ENCODE assay signal across 15 cellular contexts in the genomic region with DNA sequence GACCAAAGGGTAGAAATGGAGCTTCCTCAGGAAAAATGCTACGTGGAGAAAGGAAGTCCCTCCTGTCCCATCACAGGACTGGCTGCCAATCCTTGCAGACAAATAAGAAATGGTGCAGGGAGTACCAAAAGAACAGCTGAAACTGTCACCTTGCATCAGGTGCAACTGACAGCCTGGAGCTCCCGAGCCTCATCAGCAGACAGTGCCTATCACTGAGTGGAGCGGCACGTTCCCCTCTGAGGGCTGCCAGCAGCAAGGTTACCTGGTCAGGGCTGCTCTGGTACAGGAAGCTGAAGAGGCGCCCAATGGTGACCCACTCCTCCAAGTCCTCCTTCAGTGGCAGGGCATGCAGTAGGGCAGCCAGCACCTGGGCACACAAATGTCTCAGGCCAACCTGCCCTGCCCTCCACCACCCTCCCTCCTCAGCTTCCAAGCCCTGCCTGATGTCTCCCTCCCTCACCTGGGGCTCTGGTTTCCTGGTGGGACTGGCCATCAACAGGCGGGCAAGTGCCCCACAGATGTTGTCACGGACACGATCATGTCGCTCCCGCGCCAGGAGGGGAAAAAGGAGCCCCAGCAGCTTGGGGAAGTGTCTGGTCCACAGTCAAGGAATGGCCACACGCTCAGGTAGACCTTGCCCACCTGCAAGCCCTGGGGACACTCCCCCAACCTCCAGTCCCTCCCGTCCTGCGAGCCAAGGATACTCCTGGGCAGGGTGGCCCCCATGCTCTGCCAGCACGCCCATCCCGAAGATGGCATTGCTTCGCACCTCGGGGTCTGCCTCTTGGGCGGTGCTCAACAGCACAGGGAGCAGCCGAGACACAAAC. TPM values are rescaled to one million over a fixed set of nuclear protein-coding genes. Genes with fewer than 3 reads are reported as not detected.
DNase-seq lines count a peak whose midpoint lies in the region; ATAC-seq, FAIRE-seq and TF ChIP-seq lines count a peak whose summit lies in the region.
"Had no signal": no experiment of that assay in that cellular context is flagged by ENCODE, and none has a peak within 500 bp of the region (broad histone marks: within the 10 kb centered on the region; RNA-seq: fewer than 3 reads in every experiment).

No MANE protein-coding gene starts in this region.

- CTCF ChIA-PET in T-cell (lab: Charles Lee): no interaction called here
- CTCF ChIA-PET in H1 (lab: Charles Lee; ENCODE audit: partially characterized antibody): interaction anchor here (1.3 to 1.6 kb wide), 3 partner anchors 20 to 127 kb away, joined by 5 to 7 read pairs (median 6); a partner anchor contains a TSS

- no peak overlapping the region for H2BK120ac ChIP-seq in H1 (replicated peaks; ENCODE audit: low read depth, low read length)

- peaks cover 26 to 78% (median 65%) of the 10 kb centered on the region in 4 experiments for H3K36me3 ChIP-seq in H1 (ENCODE audit: control insufficient read depth in 2 of 4, insufficient read depth in 4 of 4, low read length in 3 of 4)

- peaks cover 5% of the 10 kb centered on the region for H3K4me1 Mint-ChIP-seq in activated CD4-positive, alpha-beta T cell treated with anti-CD3 and anti-CD28 coated beads, Interleukin-2, amount 10 ng/mL, durations not matched to agents 24 days and 14 days
- H3K4me1 Mint-ChIP-seq in T-cell: peaks cover 0 to 3% (median 0%) of the 10 kb centered on the region in 3 donors
- peaks cover 29% of the 10 kb centered on the region for H3K4me1 Mint-ChIP-seq in stimulated activated effector memory CD8-positive, alpha-beta T cell treated with anti-CD3 and anti-CD28 coated beads, Interleukin-12 subunit alpha, Interleukin-12 subunit beta, amount 100 ng/mL, for 72 hours

- H3K4me1 ChIP-seq in H1 (replicated peaks in 1 of 4; ENCODE audit: control insufficient read depth in 3 of 4, insufficient read depth in 4 of 4, low read length in 3 of 4): no peaks in the 10 kb centered on the region

- H3K36me3 Mint-ChIP-seq in activated CD4-positive, alpha-beta T cell treated with anti-CD3 and anti-CD28 coated beads, Interleukin-2, amount 10 ng/mL, durations not matched to agents 24 days and 14 days (ENCODE audit: low read depth): peaks cover 70% of the 10 kb centered on the region
- H3K36me3 Mint-ChIP-seq in T-cell: peaks cover 37% of the 10 kb centered on the region
- peaks cover 94% of the 10 kb centered on the region for H3K36me3 Mint-ChIP-seq in stimulated activated effector memory CD8-positive, alpha-beta T cell treated with anti-CD3 and anti-CD28 coated beads, Interleukin-12 subunit alpha, Interleukin-12 subunit beta, amount 100 ng/mL, for 72 hours

- POLR2A ChIA-PET in T-cell (lab: Charles Lee): interaction anchor here in 1 of 2 donors (0.6 to 0.8 kb wide), 2 partner anchors 62 to 70 kb away, joined by 3 to 7 read pairs; no protein-coding TSS in a partner anchor
- POLR2A ChIA-PET in H1 (lab: Charles Lee; ENCODE audit: partially characterized antibody): interaction anchor here (0.9 to 9.3 kb wide), 15 partner anchors 9 to 118 kb away, joined by 3 to 93 read pairs (median 4); a partner anchor contains a TSS

- no peak overlapping the region for H4K8ac ChIP-seq in H1 (ENCODE audit: extremely low read depth, insufficient read depth, low read length)

- no peak overlapping the region for H2BK12ac ChIP-seq in H1 (ENCODE audit: low read depth, low read length)

- no peak for TF ChIP-seq EP300 in H1 (IDR thresholded peaks at IDR 0.05; ENCODE audit: borderline replicate concordance in 1 of 2, low read depth in 2 of 2, low read length in 2 of 2)

- intact Hi-C loops in activated CD4-positive, alpha-beta T cell treated with anti-CD3 and anti-CD28 coated beads, Interleukin-2, amount 10 ng/mL, durations not matched to agents 24 days and 14 days (cut with micrococcal nuclease): no loop called here

- no peak for TF ChIP-seq CTCF in H1 (IDR thresholded peaks at IDR 0.05; ENCODE audit: control extremely low read depth in 1 of 3, insufficient read depth in 1 of 3, low read depth in 1 of 3, low read length in 3 of 3)

- no peak overlapping the region for H3K23ac ChIP-seq in H1 (ENCODE audit: insufficient read length)

- H3K9ac ChIP-seq in H1 (replicated peaks in 1 of 4; ENCODE audit: extremely low read depth in 1 of 4, low read depth in 3 of 4, low read length in 3 of 4): no peak overlapping the region

- H3K79me2 ChIP-seq in H1 (ENCODE audit: control insufficient read depth in 1 of 2, insufficient read depth in 2 of 2, low read length in 2 of 2): no peaks in the 10 kb centered on the region

- no peak overlapping the region for H4K5ac ChIP-seq in H1 (ENCODE audit: insufficient read length, low read depth, low read length)

- TF ChIP-seq RAD21 in H1 (IDR thresholded peaks at IDR 0.05 in 1 of 2, conservative IDR thresholded peaks at IDR 0.05 in 1 of 2; ENCODE audit: low read depth in 2 of 2, low read length in 2 of 2): no peak

- FAIRE-seq in H1 (lab: Jason Lieb, UNC): no peak
- FAIRE-seq: RCC 7860, urothelium cell line had no signal

- no peaks in the 10 kb centered on the region for H3K23me2 ChIP-seq in H1 (ENCODE audit: low read depth, low read length)

- H2BK5ac ChIP-seq in H1 (ENCODE audit: low read depth, low read length): no peak overlapping the region

- H3K27me3 ChIP-seq in H1 (replicated peaks in 1 of 4; ENCODE audit: control insufficient read depth in 3 of 4, extremely low read depth in 1 of 4, insufficient read depth in 3 of 4, low read length in 3 of 4): no peaks in the 10 kb centered on the region

- H3K18ac ChIP-seq in H1 (ENCODE audit: extremely low read depth, low read length): no peak overlapping the region

- no peak; a peak in 1 of 3 replicates for TF ChIP-seq POLR2A in H1 (IDR thresholded peaks at IDR 0.05; ENCODE audit: control extremely low read depth in 1 of 2, low read depth in 2 of 2, low read length in 2 of 2)

- H3K79me1 ChIP-seq in H1 (ENCODE audit: low read depth, low read length): peaks cover 2% of the 10 kb centered on the region

- H2AFZ ChIP-seq in H1 (ENCODE audit: low read length): no peak overlapping the region

- no peaks in the 10 kb centered on the region for H3K27me3 Mint-ChIP-seq in activated CD4-positive, alpha-beta T cell treated with anti-CD3 and anti-CD28 coated beads, Interleukin-2, amount 10 ng/mL, durations not matched to agents 24 days and 14 days
- no peaks in the 10 kb centered on the region for H3K27me3 Mint-ChIP-seq in T-cell

- no peaks in the 10 kb centered on the region for H3K9me3 Mint-ChIP-seq in activated CD4-positive, alpha-beta T cell treated with anti-CD3 and anti-CD28 coated beads, Interleukin-2, amount 10 ng/mL, durations not matched to agents 24 days and 14 days
- H3K9me3 Mint-ChIP-seq in T-cell: no peaks in the 10 kb centered on the region
- no peaks in the 10 kb centered on the region for H3K9me3 Mint-ChIP-seq in stimulated activated effector memory CD8-positive, alpha-beta T cell treated with anti-CD3 and anti-CD28 coated beads, Interleukin-12 subunit alpha, Interleukin-12 subunit beta, amount 100 ng/mL, for 72 hours

- 88% methylated on average over 20 of the region's 20 CpGs; no CpG with 5 or more reads in 1 of the 2 experiments for WGBS in H1 (ENCODE audit: extremely low coverage in 1 of 2, insufficient coverage in 1 of 2, insufficient read length in 1 of 2, insufficient replicate concordance in 2 of 2, low coverage in 1 of 2, low lambda C conversion rate in 2 of 2, missing lambda C conversion rate in 1 of 2), 2 experiments

- no peak overlapping the region for H3K4ac ChIP-seq in H1 (replicated peaks; ENCODE audit: insufficient read length, low read depth, low read length)

- H3K4me2 ChIP-seq in H1 (ENCODE audit: insufficient read depth in 1 of 2, low read depth in 2 of 2, low read length in 2 of 2): no peak overlapping the region

- H3K9me3 ChIP-seq in H1 (ENCODE audit: insufficient read depth in 2 of 2, low read depth in 1 of 2, low read length in 1 of 2): no peaks in the 10 kb centered on the region
- H3K9me3 ChIP-seq: mucosa of descending colon had no signal

- DNase-seq in activated CD4-positive, alpha-beta T cell treated with anti-CD3 and anti-CD28 coated beads, Interleukin-2, amount 10 ng/mL, durations not matched to agents 24 days and 14 days: peak; percentile 60
- DNase-seq in activated CD4-positive, alpha-beta T cell treated with anti-CD3 and anti-CD28 coated beads, Interleukin-2, amount 50 U/mL, for 1 hour: no peak
- DNase-seq in T-cell (no peak), H1 (ENCODE audit: low read depth in 1 of 2, low spot score in 2 of 2) (no peak), NCI-H128 (lab: John Stamatoyannopoulos, UW; ENCODE audit: unreplicated experiment) (no peak), hepatic stellate cell (ENCODE audit: low spot score) (no peak)
- no peak for DNase-seq in stimulated activated effector memory CD8-positive, alpha-beta T cell treated with anti-CD3 and anti-CD28 coated beads, Interleukin-12 subunit alpha, Interleukin-12 subunit beta, amount 100 ng/mL, for 72 hours (ENCODE audit: low spot score in 2 of 2)
- DNase-seq: central memory CD4-positive, alpha-beta T cell; left cardiac atrium; mucosa of descending colon; NCI-H2081; NCI-H774 had no signal

- peaks cover 2 to 25% of the 10 kb centered on the region in 2 experiments for H4K20me1 ChIP-seq in H1 (replicated peaks in 1 of 2; ENCODE audit: control insufficient read depth in 1 of 2, insufficient read depth in 2 of 2, low read length in 2 of 2)

- H3K4me3 Mint-ChIP-seq in activated CD4-positive, alpha-beta T cell treated with anti-CD3 and anti-CD28 coated beads, Interleukin-2, amount 10 ng/mL, durations not matched to agents 24 days and 14 days: no peak overlapping the region
- H3K4me3 Mint-ChIP-seq in T-cell: no peak overlapping the region
- H3K4me3 Mint-ChIP-seq in stimulated activated effector memory CD8-positive, alpha-beta T cell treated with anti-CD3 and anti-CD28 coated beads, Interleukin-12 subunit alpha, Interleukin-12 subunit beta, amount 100 ng/mL, for 72 hours: no peak overlapping the region

- H4K91ac ChIP-seq in H1 (replicated peaks; ENCODE audit: insufficient read length, low read length): no peak overlapping the region

- no peak overlapping the region for H3K56ac ChIP-seq in H1 (replicated peaks; ENCODE audit: insufficient read length, low read depth, low read length)

- no peak overlapping the region for H2BK20ac ChIP-seq in H1 (ENCODE audit: low read length)

- peak overlapping the region; percentile 48 for H3K27ac Mint-ChIP-seq in activated CD4-positive, alpha-beta T cell treated with anti-CD3 and anti-CD28 coated beads, Interleukin-2, amount 10 ng/mL, durations not matched to agents 24 days and 14 days
- peak overlapping the region; percentile 63 to 77 for H3K27ac Mint-ChIP-seq in T-cell
- H3K27ac Mint-ChIP-seq in stimulated activated effector memory CD8-positive, alpha-beta T cell treated with anti-CD3 and anti-CD28 coated beads, Interleukin-12 subunit alpha, Interleukin-12 subunit beta, amount 100 ng/mL, for 72 hours: peak overlapping the region; percentile 85

- H2BK15ac ChIP-seq in H1 (ENCODE audit: low read length): no peak overlapping the region

- no peak overlapping the region for H3K14ac ChIP-seq in H1 (ENCODE audit: insufficient read length)

- ATAC-seq in T-cell (replicated peaks in 1 of 4) (no peak), HG03280 (IDR thresholded peaks at IDR 0.05; ENCODE audit: unreplicated experiment) (no peak)
- ATAC-seq in stimulated activated effector memory CD8-positive, alpha-beta T cell treated with anti-CD3 and anti-CD28 coated beads, Interleukin-12 subunit alpha, Interleukin-12 subunit beta, amount 100 ng/mL, for 72 hours: no peak
- ATAC-seq: mucosa of descending colon had no signal

- no peak overlapping the region for H3K4me3 ChIP-seq in H1 (ENCODE audit: extremely low read depth in 1 of 4, insufficient read depth in 2 of 4, low read depth in 3 of 4, low read length in 4 of 4)
- H3K4me3 ChIP-seq: mucosa of descending colon had no signal

- no peak overlapping the region for H3K27ac ChIP-seq in H1 (ENCODE audit: low read depth, low read length)

- no peak overlapping the region for H2AK5ac ChIP-seq in H1 (ENCODE audit: low read depth, low read length)

RNA-seq across cellular contexts. Expression of a gene that starts 7.2 kb away (rescaled TPM):
- total RNA-seq in activated CD4-positive, alpha-beta T cell treated with anti-CD3 and anti-CD28 coated beads, Interleukin-2, amount 10 ng/mL, durations not matched to agents 24 days and 14 days: 107 and 112 TPM in 2 replicates
- total RNA-seq in T-cell: 10 to 100 TPM; 34.4 to 53.4 (median 39.6) TPM
- 108 and 109 TPM in 2 replicates for total RNA-seq in H1 (2021; fragmentation: NEBNext Ultra II Directional; extraction: Animal tissue kit (Norgen Biotek cat#: 25700))
- 55.5 and 80.6 TPM in 2 replicates for polyA plus RNA-seq in H1 (2011; rRNA removed)
- polyA plus RNA-seq in H1 (2011; cell fraction: cytosol; rRNA removed): 40.3 TPM
- polyA plus RNA-seq in H1 (2011; cell fraction: nucleus; rRNA removed): 153 TPM
- polyA plus RNA-seq in H1 (2012, experiment 1 of 2): 58.9 to 94.9 TPM (median 87.5 TPM) in 4 replicates
- polyA plus RNA-seq in H1 (2012, experiment 2 of 2): 97.7 TPM
- 37.7 TPM for polyA plus RNA-seq in H1 (2013, experiment 1 of 2)
- polyA plus RNA-seq in H1 (2013, experiment 2 of 2): 34.2 TPM
- polyA minus RNA-seq in H1 (2011; rRNA and poly(A)+ RNA removed): 70.9 and 75.0 TPM in 2 replicates
- 55.3 TPM for polyA minus RNA-seq in H1 (2011; cell fraction: cytosol; rRNA and poly(A)+ RNA removed)
- polyA minus RNA-seq in H1 (2011; cell fraction: nucleus; rRNA and poly(A)+ RNA removed): 132 TPM

RNA-seq across cellular contexts. Expression of a gene that starts 9.6 kb away (rescaled TPM):
- 33.8 and 34.3 TPM in 2 replicates for total RNA-seq in activated CD4-positive, alpha-beta T cell treated with anti-CD3 and anti-CD28 coated beads, Interleukin-2, amount 10 ng/mL, durations not matched to agents 24 days and 14 days
- total RNA-seq in T-cell: 10 to 100 TPM; 32.4 to 82.5 (median 41.5) TPM
- 25.8 and 28.5 TPM in 2 replicates for total RNA-seq in H1 (2021; fragmentation: NEBNext Ultra II Directional; extraction: Animal tissue kit (Norgen Biotek cat#: 25700))
- 9.8 and 19.1 TPM in 2 replicates for polyA plus RNA-seq in H1 (2011; rRNA removed)
- 14.4 TPM for polyA plus RNA-seq in H1 (2011; cell fraction: cytosol; rRNA removed)
- 118 TPM for polyA plus RNA-seq in H1 (2011; cell fraction: nucleus; rRNA removed)
- polyA plus RNA-seq in H1 (2012, experiment 1 of 2): 37.8 to 47.6 TPM (median 43.2 TPM) in 4 replicates
- polyA plus RNA-seq in H1 (2012, experiment 2 of 2): 82.3 TPM
- polyA plus RNA-seq in H1 (2013, experiment 1 of 2): 35.1 TPM
- 31.5 TPM for polyA plus RNA-seq in H1 (2013, experiment 2 of 2)
- polyA minus RNA-seq in H1 (2011; rRNA and poly(A)+ RNA removed): 9.2 and 12.6 TPM in 2 replicates
- 11.8 TPM for polyA minus RNA-seq in H1 (2011; cell fraction: cytosol; rRNA and poly(A)+ RNA removed)
- 37.6 TPM for polyA minus RNA-seq in H1 (2011; cell fraction: nucleus; rRNA and poly(A)+ RNA removed)

RNA-seq across cellular contexts. Expression of a gene that starts 13.8 kb away (rescaled TPM):
- total RNA-seq in activated CD4-positive, alpha-beta T cell treated with anti-CD3 and anti-CD28 coated beads, Interleukin-2, amount 10 ng/mL, durations not matched to agents 24 days and 14 days: 35.1 and 36.4 TPM in 2 replicates
- 10 to 100 TPM; 19.0 to 29.5 (median 21.8) TPM for total RNA-seq in T-cell
- 22.2 and 25.3 TPM in 2 replicates for total RNA-seq in H1 (2021; fragmentation: NEBNext Ultra II Directional; extraction: Animal tissue kit (Norgen Biotek cat#: 25700))
- 24.6 and 29.2 TPM in 2 replicates for polyA plus RNA-seq in H1 (2011; rRNA removed)
- polyA plus RNA-seq in H1 (2011; cell fraction: cytosol; rRNA removed): 20.4 TPM
- 22.1 TPM for polyA plus RNA-seq in H1 (2011; cell fraction: nucleus; rRNA removed)
- 18.9 to 28.6 TPM (median 24.6 TPM) in 4 replicates for polyA plus RNA-seq in H1 (2012, experiment 1 of 2)
- 27.1 TPM for polyA plus RNA-seq in H1 (2012, experiment 2 of 2)
- polyA plus RNA-seq in H1 (2013, experiment 1 of 2): 28.0 TPM
- polyA plus RNA-seq in H1 (2013, experiment 2 of 2): 29.0 TPM
- 24.8 and 28.7 TPM in 2 replicates for polyA minus RNA-seq in H1 (2011; rRNA and poly(A)+ RNA removed)
- 10.7 TPM for polyA minus RNA-seq in H1 (2011; cell fraction: cytosol; rRNA and poly(A)+ RNA removed)
- polyA minus RNA-seq in H1 (2011; cell fraction: nucleus; rRNA and poly(A)+ RNA removed): 12.8 TPM

RNA-seq across cellular contexts. Expression of a gene that starts 20.4 kb away (rescaled TPM):
- 138 and 159 TPM in 2 replicates for total RNA-seq in activated CD4-positive, alpha-beta T cell treated with anti-CD3 and anti-CD28 coated beads, Interleukin-2, amount 10 ng/mL, durations not matched to agents 24 days and 14 days
- 100 to 1,000 TPM; 201 to 285 (median 215) TPM for total RNA-seq in T-cell
- total RNA-seq in H1 (2021; fragmentation: NEBNext Ultra II Directional; extraction: Animal tissue kit (Norgen Biotek cat#: 25700)): 11.1 and 11.4 TPM in 2 replicates
- 13.2 and 13.3 TPM in 2 replicates for polyA plus RNA-seq in H1 (2011; rRNA removed)
- 9.7 TPM for polyA plus RNA-seq in H1 (2011; cell fraction: cytosol; rRNA removed)
- 40.3 TPM for polyA plus RNA-seq in H1 (2011; cell fraction: nucleus; rRNA removed)
- 9.0 to 13.1 TPM (median 11.7 TPM) in 4 replicates for polyA plus RNA-seq in H1 (2012, experiment 1 of 2)
- polyA plus RNA-seq in H1 (2012, experiment 2 of 2): 15.6 TPM
- polyA plus RNA-seq in H1 (2013, experiment 1 of 2): 10.7 TPM
- 11.3 TPM for polyA plus RNA-seq in H1 (2013, experiment 2 of 2)
- 5.1 and 7.1 TPM in 2 replicates for polyA minus RNA-seq in H1 (2011; rRNA and poly(A)+ RNA removed)
- polyA minus RNA-seq in H1 (2011; cell fraction: cytosol; rRNA and poly(A)+ RNA removed): 3.8 TPM
- 11.3 TPM for polyA minus RNA-seq in H1 (2011; cell fraction: nucleus; rRNA and poly(A)+ RNA removed)

RNA-seq across cellular contexts. Expression of a gene that starts 24.0 kb away (rescaled TPM):
- 0.26 and 0.36 TPM in 2 replicates for total RNA-seq in activated CD4-positive, alpha-beta T cell treated with anti-CD3 and anti-CD28 coated beads, Interleukin-2, amount 10 ng/mL, durations not matched to agents 24 days and 14 days
- 1 to 10 TPM in 2 of 5 donors, under 1 TPM in 3; 0.35 to 1.4 (median 0.44) TPM for total RNA-seq in T-cell
- 0.28 TPM in 1 of 2 replicates, not detected in the other for total RNA-seq in H1 (2021; fragmentation: NEBNext Ultra II Directional; extraction: Animal tissue kit (Norgen Biotek cat#: 25700))
- polyA plus RNA-seq in H1 (2011; rRNA removed): 0.05 TPM in 1 of 2 replicates, not detected in the other
- 0.09 TPM for polyA plus RNA-seq in H1 (2011; cell fraction: cytosol; rRNA removed)
- polyA plus RNA-seq in H1 (2011; cell fraction: nucleus; rRNA removed): 0.20 TPM
- 4.2 to 6.0 TPM (median 5.4 TPM) in 4 replicates for polyA plus RNA-seq in H1 (2012, experiment 1 of 2)
- polyA plus RNA-seq in H1 (2012, experiment 2 of 2): 0.98 TPM
- polyA plus RNA-seq in H1 (2013, experiment 1 of 2): not detected
- polyA plus RNA-seq in H1 (2013, experiment 2 of 2): not detected
- polyA minus RNA-seq in H1 (2011; rRNA and poly(A)+ RNA removed): 0.15 and 0.32 TPM in 2 replicates
- not detected for polyA minus RNA-seq in H1 (2011; cell fraction: cytosol; rRNA and poly(A)+ RNA removed)
- polyA minus RNA-seq in H1 (2011; cell fraction: nucleus; rRNA and poly(A)+ RNA removed): 0.80 TPM
